1 cellular context compared by ENCODE assay signal in genomic region chr1:54575605-54576004, GRCh38.
TF ChIP-seq lines count a peak whose summit lies in the region.

No MANE protein-coding gene starts in this region.

TF ChIP-seq in HCT116, 20 proteins besides CTCF, POLR2A, EP300 and RAD21 (continued from another document):
- TF ChIP-seq MAX (IDR thresholded peaks at IDR 0.05): no peak
- TF ChIP-seq ELF1 (IDR thresholded peaks at IDR 0.05; ENCODE audit: borderline replicate concordance, low read depth): no peak
- TF ChIP-seq EZH2 (IDR thresholded peaks at IDR 0.05): no peak
- TF ChIP-seq POLR2AphosphoS5 (IDR thresholded peaks at IDR 0.05; ENCODE audit: low read depth, low read length): no peak
- no peak for TF ChIP-seq JUND (IDR thresholded peaks at IDR 0.05)
- TF ChIP-seq EZH2phosphoT487 (IDR thresholded peaks at IDR 0.05; ENCODE audit: borderline replicate concordance): no peak
- no peak for TF ChIP-seq SRF (IDR thresholded peaks at IDR 0.05; ENCODE audit: low read depth)
- no peak for TF ChIP-seq SP1 (IDR thresholded peaks at IDR 0.05; ENCODE audit: low read depth)
- TF ChIP-seq ATF3 (IDR thresholded peaks at IDR 0.05): no peak
- no peak for TF ChIP-seq ZBTB33 (IDR thresholded peaks at IDR 0.05; ENCODE audit: extremely low read depth, insufficient replicate concordance, low read length)
- TF ChIP-seq EGR1 (IDR thresholded peaks at IDR 0.05; ENCODE audit: low read depth): no peak
